ENCODE assay signal across 15 cellular contexts in the genomic region with DNA sequence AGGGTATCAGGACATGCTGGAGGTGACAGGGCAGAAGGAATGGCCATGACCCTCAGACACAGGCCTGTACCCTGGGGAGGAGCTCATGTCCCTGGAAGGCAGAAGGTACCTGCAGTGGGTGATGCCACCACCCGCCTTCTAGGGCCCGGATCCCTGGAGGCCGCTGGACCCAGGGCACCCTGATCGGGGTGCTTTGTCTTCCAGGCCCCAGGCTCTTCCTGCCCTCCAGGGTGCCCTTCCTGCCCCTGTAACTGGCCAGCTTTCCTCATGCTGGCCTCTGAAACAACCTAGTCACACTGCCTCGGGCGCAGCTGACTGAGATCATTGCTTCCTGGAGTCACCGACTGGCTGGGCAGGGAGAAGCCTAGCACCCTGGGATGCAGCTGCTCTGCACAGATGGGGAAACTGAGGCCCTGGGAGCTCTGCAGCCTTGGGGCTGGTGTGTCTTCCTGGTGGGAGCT. TPM values are rescaled to one million over a fixed set of nuclear protein-coding genes. Genes with fewer than 3 reads are reported as not detected.
DNase-seq lines count a peak whose midpoint lies in the region; ATAC-seq, FAIRE-seq and TF ChIP-seq lines count a peak whose summit lies in the region.
"Had no signal": no experiment of that assay in that cellular context is flagged by ENCODE, and none has a peak within 500 bp of the region (broad histone marks: within the 10 kb centered on the region; RNA-seq: fewer than 3 reads in every experiment).

No MANE protein-coding gene starts in this region.

- H3K4me1 Mint-ChIP-seq in CD4-positive, alpha-beta T cell (ENCODE audit: low read depth), result peaks cover 96% of the 10 kb centered on the region
- peaks cover 56% of the 10 kb centered on the region for H3K4me1 Mint-ChIP-seq in activated T-helper 2 cell treated with anti-CD3 and anti-CD28 coated beads, Interferon-gamma antibody, Interleukin-2, Interleukin-4, amounts not matched to agents 10 μg/mL and 5 μg/mL and 100 μg/mL, durations not matched to agents 14 hours and 24 hours and 36 hours (ENCODE audit: low read depth)
- peaks cover 50 to 96% (median 91%) of the 10 kb centered on the region in 4 donors for H3K4me1 Mint-ChIP-seq in naive thymus-derived CD8-positive, alpha-beta T cell

- no peak for TF ChIP-seq POLR2A in H54 (IDR thresholded peaks at IDR 0.05; ENCODE audit: low read depth, low read length)

- peaks cover 57% of the 10 kb centered on the region for H3K36me3 Mint-ChIP-seq in CD4-positive, alpha-beta T cell (ENCODE audit: low read depth)
- peaks cover 32% of the 10 kb centered on the region for H3K36me3 Mint-ChIP-seq in activated T-helper 2 cell treated with anti-CD3 and anti-CD28 coated beads, Interferon-gamma antibody, Interleukin-2, Interleukin-4, amounts not matched to agents 10 μg/mL and 5 μg/mL and 100 μg/mL, durations not matched to agents 14 hours and 24 hours and 36 hours (ENCODE audit: low read depth)
- peaks cover 0 to 4% (median 2%) of the 10 kb centered on the region in 3 donors for H3K36me3 Mint-ChIP-seq in naive thymus-derived CD8-positive, alpha-beta T cell
- H3K36me3 Mint-ChIP-seq: neural progenitor cell had no signal

- peak overlapping the region; percentile 100 for H3K27ac Mint-ChIP-seq in CD4-positive, alpha-beta T cell
- peak overlapping the region; percentile 22 for H3K27ac Mint-ChIP-seq in activated T-helper 2 cell treated with anti-CD3 and anti-CD28 coated beads, Interferon-gamma antibody, Interleukin-2, Interleukin-4, amounts not matched to agents 10 μg/mL and 5 μg/mL and 100 μg/mL, durations not matched to agents 14 hours and 24 hours and 36 hours
- H3K27ac Mint-ChIP-seq in naive thymus-derived CD8-positive, alpha-beta T cell, result peak overlapping the region; percentile 95 to 99 (median 97)
- H3K27ac Mint-ChIP-seq: neural progenitor cell had no signal

- H3K27me3 Mint-ChIP-seq in CD4-positive, alpha-beta T cell, result no peaks in the 10 kb centered on the region
- no peaks in the 10 kb centered on the region for H3K27me3 Mint-ChIP-seq in activated T-helper 2 cell treated with anti-CD3 and anti-CD28 coated beads, Interferon-gamma antibody, Interleukin-2, Interleukin-4, amounts not matched to agents 10 μg/mL and 5 μg/mL and 100 μg/mL, durations not matched to agents 14 hours and 24 hours and 36 hours (ENCODE audit: low read depth)
- no peaks in the 10 kb centered on the region for H3K27me3 Mint-ChIP-seq in naive thymus-derived CD8-positive, alpha-beta T cell

- no peak for DNase-seq in CD4-positive, alpha-beta T cell
- DNase-seq in H54 (ENCODE audit: insufficient read length, low spot score) (peak; percentile 67), caudate nucleus (lab: John Stamatoyannopoulos, UW) (no peak), NCI-H510A (lab: John Stamatoyannopoulos, UW) (no peak)
- no peak for DNase-seq in activated T-helper 2 cell treated with anti-CD3 and anti-CD28 coated beads, Interferon-gamma antibody, Interleukin-2, Interleukin-4, amounts not matched to agents 10 μg/mL and 5 μg/mL and 100 μg/mL, durations not matched to agents 14 hours and 24 hours and 36 hours (ENCODE audit: low spot score)
- peak in 1 of 10 donors; percentile 56 for DNase-seq in naive thymus-derived CD8-positive, alpha-beta T cell
- DNase-seq: activated CD4-positive, CD25-positive, alpha-beta regulatory T cell; colonic mucosa; H9; hippocampal formation; substantia nigra had no signal

- peak overlapping the region; percentile 93 for H3K27ac ChIP-seq in CD4-positive, alpha-beta T cell (ENCODE audit: low read depth, low read length)
- no peak overlapping the region for H3K27ac ChIP-seq in caudate nucleus (ENCODE audit: low read depth, low read length)
- H3K27ac ChIP-seq: colonic mucosa, neural progenitor cell had no signal

- intact Hi-C loops in CD4-positive, alpha-beta T cell (cut with DNase I, micrococcal nuclease), result loop anchor here in 1 of 2 experiments (10.0 kb wide), 1 partner anchor 117 kb away; the partner anchor contains the start of gene TENT4B
- intact Hi-C loops in activated T-helper 2 cell treated with anti-CD3 and anti-CD28 coated beads, Interferon-gamma antibody, Interleukin-2, Interleukin-4, amounts not matched to agents 10 μg/mL and 5 μg/mL and 100 μg/mL, durations not matched to agents 14 hours and 24 hours and 36 hours (cut with micrococcal nuclease), result no loop called here

- ATAC-seq in CD4-positive, alpha-beta T cell (ENCODE audit: poor library complexity), result no peak
- no peak for ATAC-seq in naive thymus-derived CD8-positive, alpha-beta T cell
- ATAC-seq in HG02973 (IDR thresholded peaks at IDR 0.05; ENCODE audit: unreplicated experiment), result no peak
- ATAC-seq: SK-N-SH treated with all-trans-retinoic acid at 6 μM for 48 hours had no signal

- no peak for FAIRE-seq in H54 (lab: Jason Lieb, UNC)
- FAIRE-seq: GM18507 had no signal

- no peaks in the 10 kb centered on the region for H3K27me3 ChIP-seq in CD4-positive, alpha-beta T cell (ENCODE audit: control insufficient read depth, insufficient read depth, low read length)
- H3K27me3 ChIP-seq: colonic mucosa, neural progenitor cell had no signal

- POLR2A ChIA-PET in CD4-positive, alpha-beta T cell (lab: Charles Lee), result interaction anchor here (3.7 to 4.3 kb wide), 3 partner anchors 11 to 55 kb away, joined by 22 to 40 read pairs (median 32); no protein-coding TSS in a partner anchor
- POLR2A ChIA-PET in naive thymus-derived CD8-positive, alpha-beta T cell (lab: Charles Lee), result interaction anchor here (0.8 to 15.0 kb wide), 6 partner anchors 10 to 121 kb away, joined by 3 to 238 read pairs (median 8); no protein-coding TSS in a partner anchor

- TF ChIP-seq CTCF in CD4-positive, alpha-beta T cell (IDR thresholded peaks at IDR 0.05), result no peak

- H3K9me3 ChIP-seq in CD4-positive, alpha-beta T cell (ENCODE audit: control insufficient read depth, low read length), result no peaks in the 10 kb centered on the region
- H3K9me3 ChIP-seq: colonic mucosa had no signal

- CTCF ChIA-PET in CD4-positive, alpha-beta T cell (lab: Charles Lee), result interaction anchor here (1.2 to 1.3 kb wide), 2 partner anchors 58 to 78 kb away, joined by 3 to 4 read pairs; no protein-coding TSS in a partner anchor

- H3K4me3 Mint-ChIP-seq in CD4-positive, alpha-beta T cell, result peak overlapping the region; percentile 95
- H3K4me3 Mint-ChIP-seq in activated T-helper 2 cell treated with anti-CD3 and anti-CD28 coated beads, Interferon-gamma antibody, Interleukin-2, Interleukin-4, amounts not matched to agents 10 μg/mL and 5 μg/mL and 100 μg/mL, durations not matched to agents 14 hours and 24 hours and 36 hours (ENCODE audit: low read depth), result no peak overlapping the region
- peak overlapping the region; percentile 61 to 99 (median 90) for H3K4me3 Mint-ChIP-seq in naive thymus-derived CD8-positive, alpha-beta T cell
- H3K4me3 Mint-ChIP-seq: H9, neural progenitor cell had no signal

- H3K9me3 Mint-ChIP-seq in CD4-positive, alpha-beta T cell, result no peaks in the 10 kb centered on the region
- H3K9me3 Mint-ChIP-seq in activated T-helper 2 cell treated with anti-CD3 and anti-CD28 coated beads, Interferon-gamma antibody, Interleukin-2, Interleukin-4, amounts not matched to agents 10 μg/mL and 5 μg/mL and 100 μg/mL, durations not matched to agents 14 hours and 24 hours and 36 hours, result no peaks in the 10 kb centered on the region
- H3K9me3 Mint-ChIP-seq in naive thymus-derived CD8-positive, alpha-beta T cell, result no peaks in the 10 kb centered on the region

RNA-seq across cellular contexts. Expression of gene ADCY7, which starts 5.8 kb away (rescaled TPM):
- 100 to 1,000 TPM; 136 to 147 TPM for total RNA-seq in CD4-positive, alpha-beta T cell
- total RNA-seq in activated T-helper 2 cell treated with anti-CD3 and anti-CD28 coated beads, Interferon-gamma antibody, Interleukin-2, Interleukin-4, amounts not matched to agents 10 μg/mL and 5 μg/mL and 100 μg/mL, durations not matched to agents 14 hours and 24 hours and 36 hours, result 78.7 and 89.5 TPM in 2 replicates
- 100 to 1,000 TPM; 133 to 135 TPM for total RNA-seq in naive thymus-derived CD8-positive, alpha-beta T cell
- 10 to 100 TPM; 60.1 to 72.8 (median 64.6) TPM for polyA plus RNA-seq in naive thymus-derived CD8-positive, alpha-beta T cell

Comparison
In these comparisons a context has a peak if more than half of its experiments do, and no peak if none do; other contexts are left out.
1. H3K27ac Mint-ChIP-seq: peak in every context shown above with its lines; median percentile 100 in CD4-positive, alpha-beta T cell; 97 in naive thymus-derived CD8-positive, alpha-beta T cell; 22 in activated T-helper 2 cell treated with anti-CD3 and anti-CD28 coated beads, Interferon-gamma antibody, Interleukin-2, Interleukin-4, amounts not matched to agents 10 μg/mL and 5 μg/mL and 100 μg/mL, durations not matched to agents 14 hours and 24 hours and 36 hours.